14 cellular contexts compared by ENCODE assay signal in the genomic region with DNA sequence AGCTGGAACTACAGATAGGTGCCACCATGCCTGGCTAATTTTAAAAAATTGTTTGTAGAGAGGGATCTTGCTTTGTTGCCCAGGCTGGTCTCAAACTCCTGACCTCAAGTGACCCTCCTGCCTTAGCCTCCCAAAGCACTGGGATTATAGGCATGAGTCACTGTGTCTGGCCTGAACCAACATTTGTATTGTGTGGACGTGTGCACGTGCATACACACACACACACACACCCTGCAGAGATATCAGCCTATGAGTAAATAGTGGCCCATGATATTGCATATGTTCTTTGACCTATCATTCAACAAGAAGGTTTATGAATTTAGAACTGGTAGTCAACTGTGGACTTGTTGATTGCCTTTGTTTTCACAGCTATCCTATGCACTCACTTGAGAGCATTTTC.
DNase-seq lines count a peak whose midpoint lies in the region; FAIRE-seq and TF ChIP-seq lines count a peak whose summit lies in the region.
"Had no signal": no experiment of that assay in that cellular context is flagged by ENCODE, and none has a peak within 500 bp of the region (broad histone marks: within the 10 kb centered on the region; RNA-seq: fewer than 3 reads in every experiment).

No MANE protein-coding gene starts in this region.

- POLR2A ChIA-PET in endothelial cell of umbilical vein (lab: Charles Lee) = no interaction called here

- H3K4me1 ChIP-seq in ACC112 (ENCODE audit: control insufficient read depth, insufficient read depth, low read length, unreplicated experiment) (peaks cover 25% of the 10 kb centered on the region), endothelial cell of umbilical vein (ENCODE audit: control insufficient read depth, extremely low read depth, insufficient read depth, low read length) (peaks cover 9% of the 10 kb centered on the region)

- H3K27me3 Mint-ChIP-seq in glutamatergic neuron (ENCODE audit: unreplicated experiment) = no peaks in the 10 kb centered on the region
- H3K27me3 Mint-ChIP-seq in progenitor cell of endocrine pancreas = no peaks in the 10 kb centered on the region
- H3K27me3 Mint-ChIP-seq: B cell had no signal

- dilution Hi-C loops in endothelial cell of umbilical vein (cut with MboI; ENCODE audit: extremely low pct_ligation_motif_present, low sequenced_read_pairs) = no loop called here

- no peaks in the 10 kb centered on the region for H3K9me3 ChIP-seq in endothelial cell of umbilical vein (replicated peaks; ENCODE audit: control insufficient read depth, insufficient read depth, low read length)
- H3K9me3 ChIP-seq: tibial artery had no signal

- DNase-seq in LoVo (ENCODE audit: low spot score) = peak; percentile 35
- DNase-seq in endothelial cell of umbilical vein (ENCODE audit: low read depth, low spot score) = peak; percentile 11
- peak; percentile 46 for DNase-seq in mucosa of gallbladder (ENCODE audit: low spot score)
- no peak for DNase-seq in GOT3 (lab: John Stamatoyannopoulos, UW)
- DNase-seq in glutamatergic neuron = no peak
- no peak for DNase-seq in NCI-H2227 treated with DMSO at 0.1 percent for 48 hours (lab: John Stamatoyannopoulos, UW)
- DNase-seq in progenitor cell of endocrine pancreas (ENCODE audit: low spot score, unreplicated experiment) = no peak
- DNase-seq: activated naive CD8-positive, alpha-beta T cell treated with anti-CD3 and anti-CD28 coated beads for 36 hours; cortex of kidney; NCI-H187; tibial artery had no signal

- H3K36me3 ChIP-seq in ACC112 (ENCODE audit: insufficient read depth, low read length) (no peaks in the 10 kb centered on the region), endothelial cell of umbilical vein (ENCODE audit: control insufficient read depth in 2 of 2, extremely low read depth in 1 of 2, insufficient read depth in 2 of 2, low read length in 2 of 2) (no peaks in the 10 kb centered on the region)
- H3K36me3 ChIP-seq: tibial artery had no signal

- no peaks in the 10 kb centered on the region for H4K20me1 ChIP-seq in endothelial cell of umbilical vein (replicated peaks; ENCODE audit: control insufficient read depth, extremely low read depth, insufficient read depth, low read length)

- H3K4me1 Mint-ChIP-seq in glutamatergic neuron (ENCODE audit: low read depth, unreplicated experiment) = no peaks in the 10 kb centered on the region
- H3K4me1 Mint-ChIP-seq in progenitor cell of endocrine pancreas (ENCODE audit: low read depth) = peaks cover 11% of the 10 kb centered on the region
- H3K4me1 Mint-ChIP-seq: activated naive CD8-positive, alpha-beta T cell treated with anti-CD3 and anti-CD28 coated beads for 36 hours; B cell had no signal

- BruUV-seq in endothelial cell of umbilical vein (replicated peaks; lab: Mats Ljungman, UMichigan) = no TSS peak

- intact Hi-C loops in endothelial cell of umbilical vein (cut with micrococcal nuclease) = loop anchor here (1.0 kb wide), 1 partner anchor 118 kb away; no protein-coding TSS in a partner anchor

- H3K27ac ChIP-seq in ACC112 (ENCODE audit: low read depth, low read length) = peak overlapping the region; percentile 40; the same call in 1 of the 2 replicates
- H3K27ac ChIP-seq in endothelial cell of umbilical vein (ENCODE audit: insufficient read depth, low read depth, low read length) = no peak overlapping the region
- H3K27ac ChIP-seq: tibial artery had no signal

- H3K27ac Mint-ChIP-seq in glutamatergic neuron (ENCODE audit: unreplicated experiment) = no peak overlapping the region
- no peak overlapping the region for H3K27ac Mint-ChIP-seq in progenitor cell of endocrine pancreas
- H3K27ac Mint-ChIP-seq: activated naive CD8-positive, alpha-beta T cell treated with anti-CD3 and anti-CD28 coated beads for 36 hours; B cell had no signal

- H3K4me3 ChIP-seq in ACC112 (ENCODE audit: low read depth, low read length) = no peak overlapping the region
- H3K4me3 ChIP-seq in endothelial cell of umbilical vein (replicated peaks in 1 of 3; ENCODE audit: insufficient read depth in 1 of 3, low read depth in 1 of 3, low read length in 3 of 3) = no peak overlapping the region
- H3K4me3 ChIP-seq: tibial artery had no signal

- H3K9me1 ChIP-seq in endothelial cell of umbilical vein (replicated peaks; ENCODE audit: control insufficient read depth, extremely low read depth, insufficient read depth, low read length) = peaks cover 2% of the 10 kb centered on the region

- H3K9ac ChIP-seq in endothelial cell of umbilical vein (replicated peaks; ENCODE audit: extremely low read depth, insufficient read depth, low read length) = no peak overlapping the region

- no peak overlapping the region for H3K4me2 ChIP-seq in endothelial cell of umbilical vein (ENCODE audit: insufficient read depth, low read length)

- no peak for FAIRE-seq in endothelial cell of umbilical vein (lab: Jason Lieb, UNC)
- FAIRE-seq: GM12891 had no signal

- H3K36me3 Mint-ChIP-seq in glutamatergic neuron (ENCODE audit: unreplicated experiment) = no peaks in the 10 kb centered on the region
- no peaks in the 10 kb centered on the region for H3K36me3 Mint-ChIP-seq in progenitor cell of endocrine pancreas (ENCODE audit: insufficient read depth)
- H3K36me3 Mint-ChIP-seq: activated naive CD8-positive, alpha-beta T cell treated with anti-CD3 and anti-CD28 coated beads for 36 hours had no signal

- H3K4me3 Mint-ChIP-seq in glutamatergic neuron (ENCODE audit: unreplicated experiment) = no peak overlapping the region
- H3K4me3 Mint-ChIP-seq in progenitor cell of endocrine pancreas (ENCODE audit: low read depth) = no peak overlapping the region
- H3K4me3 Mint-ChIP-seq: activated naive CD8-positive, alpha-beta T cell treated with anti-CD3 and anti-CD28 coated beads for 36 hours; B cell had no signal

- H3K9me3 Mint-ChIP-seq in glutamatergic neuron (ENCODE audit: unreplicated experiment) (no peaks in the 10 kb centered on the region), progenitor cell of endocrine pancreas (ENCODE audit: low read depth) (no peaks in the 10 kb centered on the region)
- H3K9me3 Mint-ChIP-seq: activated naive CD8-positive, alpha-beta T cell treated with anti-CD3 and anti-CD28 coated beads for 36 hours had no signal

- H2AFZ ChIP-seq in ACC112 (ENCODE audit: low read length, unreplicated experiment) = no peak overlapping the region
- no peak overlapping the region for H2AFZ ChIP-seq in endothelial cell of umbilical vein (ENCODE audit: low read depth, low read length)

- no peaks in the 10 kb centered on the region for H3K79me2 ChIP-seq in ACC112 (ENCODE audit: control insufficient read depth, insufficient read depth, low read length, unreplicated experiment)
- H3K79me2 ChIP-seq in endothelial cell of umbilical vein (ENCODE audit: control insufficient read depth, insufficient read depth, low read length) = no peaks in the 10 kb centered on the region

- TF ChIP-seq POLR2A in endothelial cell of umbilical vein (IDR thresholded peaks at IDR 0.05; ENCODE audit: low read depth, low read length) = no peak

- CTCF ChIA-PET in endothelial cell of umbilical vein (lab: Charles Lee) = no interaction called here

- no peak for TF ChIP-seq CTCF in endothelial cell of umbilical vein (IDR thresholded peaks at IDR 0.05; ENCODE audit: extremely low read depth in 1 of 2, insufficient read depth in 1 of 2, low read depth in 1 of 2, low read length in 2 of 2)
- TF ChIP-seq CTCF in glutamatergic neuron (IDR thresholded peaks at IDR 0.05; ENCODE audit: partially characterized antibody, unreplicated experiment) = no peak
- no peak for TF ChIP-seq CTCF in progenitor cell of endocrine pancreas (IDR thresholded peaks at IDR 0.05; ENCODE audit: unreplicated experiment)

- H3K27me3 ChIP-seq in ACC112 (ENCODE audit: insufficient read depth, low read length) (no peaks in the 10 kb centered on the region), endothelial cell of umbilical vein (ENCODE audit: control insufficient read depth in 2 of 2, insufficient read depth in 2 of 2, low read length in 2 of 2) (peaks cover 0 to 3% of the 10 kb centered on the region in 2 experiments)
- H3K27me3 ChIP-seq: tibial artery had no signal

TF ChIP-seq in endothelial cell of umbilical vein, 7 proteins besides CTCF, POLR2A, EP300 and RAD21:
- no peak for TF ChIP-seq EZH2 (IDR thresholded peaks at IDR 0.05; ENCODE audit: borderline replicate concordance, low read depth, low read length, severe bottlenecking)
- no peak for TF ChIP-seq JUN (IDR thresholded peaks at IDR 0.05; ENCODE audit: borderline replicate concordance, insufficient read depth, insufficient read length, low read depth)
- TF ChIP-seq GATA2 (IDR thresholded peaks at IDR 0.05; ENCODE audit: insufficient read depth, insufficient read length, low read depth, low read length) = no peak
- no peak for TF ChIP-seq MAX (IDR thresholded peaks at IDR 0.05; ENCODE audit: insufficient read depth, insufficient read length)
- TF ChIP-seq POLR2AphosphoS5 (IDR thresholded peaks at IDR 0.05; ENCODE audit: insufficient read depth, low read depth, low read length) = no peak

Comparison
In these comparisons a context has a peak if more than half of its experiments do, and no peak if none do; other contexts are left out.
1. DNase-seq: peak in LoVo (single experiment), endothelial cell of umbilical vein (single experiment) and mucosa of gallbladder (single experiment); none in GOT3 (single experiment), glutamatergic neuron (single experiment), NCI-H2227 treated with DMSO at 0.1 percent for 48 hours (single experiment) and progenitor cell of endocrine pancreas (single experiment).